Comparison of ENCODE assay signal across 1 cellular context in the genomic region with DNA sequence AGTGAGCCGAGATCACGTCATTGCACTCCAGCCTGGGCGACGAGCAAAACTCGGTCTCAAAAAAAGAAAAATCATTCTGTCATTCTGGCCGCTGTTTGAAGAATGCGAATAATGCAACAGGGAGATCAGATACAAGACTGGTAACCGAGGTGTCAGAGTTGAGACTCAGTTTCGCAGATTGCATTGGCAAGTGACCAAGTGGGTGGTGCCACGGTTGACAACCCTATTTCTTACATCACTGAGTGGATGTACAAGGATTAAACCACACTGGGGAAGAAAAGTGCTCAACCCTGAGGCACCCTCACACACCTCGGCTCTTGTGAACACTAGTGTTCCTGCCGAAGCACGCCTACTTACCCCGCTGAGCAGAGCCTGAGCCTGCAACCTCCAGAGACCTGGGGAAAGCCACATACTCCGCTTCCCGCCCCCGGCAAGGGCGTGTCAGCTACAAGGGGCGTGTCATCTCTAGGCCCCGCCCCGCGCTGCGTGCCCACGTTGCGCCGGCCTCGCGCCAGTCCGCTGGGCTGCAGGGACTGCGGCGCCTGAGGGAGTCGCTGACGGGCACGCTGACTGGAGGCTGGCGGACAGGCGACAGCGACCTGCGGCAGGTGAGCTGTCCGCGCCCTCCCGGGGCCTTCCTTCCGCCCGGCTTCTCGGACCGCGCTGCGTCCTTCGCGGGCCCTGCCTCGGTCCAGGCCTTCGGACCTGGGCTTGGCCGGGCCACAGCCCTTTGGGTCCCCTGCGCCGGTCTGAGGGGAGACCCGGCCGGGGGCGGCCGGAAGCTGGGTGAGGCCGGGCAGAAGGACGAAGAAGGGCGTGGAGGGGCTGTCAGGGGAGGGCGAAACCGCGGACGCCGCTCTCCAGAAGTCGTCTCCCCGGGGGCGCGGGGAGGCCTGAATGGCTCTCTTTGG.
TF ChIP-seq lines count a peak whose summit lies in the region.

A gene with protein sequence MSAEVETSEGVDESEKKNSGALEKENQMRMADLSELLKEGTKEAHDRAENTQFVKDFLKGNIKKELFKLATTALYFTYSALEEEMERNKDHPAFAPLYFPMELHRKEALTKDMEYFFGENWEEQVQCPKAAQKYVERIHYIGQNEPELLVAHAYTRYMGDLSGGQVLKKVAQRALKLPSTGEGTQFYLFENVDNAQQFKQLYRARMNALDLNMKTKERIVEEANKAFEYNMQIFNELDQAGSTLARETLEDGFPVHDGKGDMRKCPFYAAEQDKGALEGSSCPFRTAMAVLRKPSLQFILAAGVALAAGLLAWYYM (plus strand): TSS at position 519 of the 911 bp plus-strand sequence. CDS start 29,127 bp downstream, outside the sequence.

TF ChIP-seq in GM23338, 12 proteins besides CTCF, POLR2A, EP300 and RAD21:
- no peak for TF ChIP-seq STAT1 (IDR thresholded peaks at IDR 0.05; ENCODE audit: unreplicated experiment)
- TF ChIP-seq POLR2AphosphoS5 (IDR thresholded peaks at IDR 0.05; ENCODE audit: low read depth): peak; percentile 97
- TF ChIP-seq, protein P1, sequence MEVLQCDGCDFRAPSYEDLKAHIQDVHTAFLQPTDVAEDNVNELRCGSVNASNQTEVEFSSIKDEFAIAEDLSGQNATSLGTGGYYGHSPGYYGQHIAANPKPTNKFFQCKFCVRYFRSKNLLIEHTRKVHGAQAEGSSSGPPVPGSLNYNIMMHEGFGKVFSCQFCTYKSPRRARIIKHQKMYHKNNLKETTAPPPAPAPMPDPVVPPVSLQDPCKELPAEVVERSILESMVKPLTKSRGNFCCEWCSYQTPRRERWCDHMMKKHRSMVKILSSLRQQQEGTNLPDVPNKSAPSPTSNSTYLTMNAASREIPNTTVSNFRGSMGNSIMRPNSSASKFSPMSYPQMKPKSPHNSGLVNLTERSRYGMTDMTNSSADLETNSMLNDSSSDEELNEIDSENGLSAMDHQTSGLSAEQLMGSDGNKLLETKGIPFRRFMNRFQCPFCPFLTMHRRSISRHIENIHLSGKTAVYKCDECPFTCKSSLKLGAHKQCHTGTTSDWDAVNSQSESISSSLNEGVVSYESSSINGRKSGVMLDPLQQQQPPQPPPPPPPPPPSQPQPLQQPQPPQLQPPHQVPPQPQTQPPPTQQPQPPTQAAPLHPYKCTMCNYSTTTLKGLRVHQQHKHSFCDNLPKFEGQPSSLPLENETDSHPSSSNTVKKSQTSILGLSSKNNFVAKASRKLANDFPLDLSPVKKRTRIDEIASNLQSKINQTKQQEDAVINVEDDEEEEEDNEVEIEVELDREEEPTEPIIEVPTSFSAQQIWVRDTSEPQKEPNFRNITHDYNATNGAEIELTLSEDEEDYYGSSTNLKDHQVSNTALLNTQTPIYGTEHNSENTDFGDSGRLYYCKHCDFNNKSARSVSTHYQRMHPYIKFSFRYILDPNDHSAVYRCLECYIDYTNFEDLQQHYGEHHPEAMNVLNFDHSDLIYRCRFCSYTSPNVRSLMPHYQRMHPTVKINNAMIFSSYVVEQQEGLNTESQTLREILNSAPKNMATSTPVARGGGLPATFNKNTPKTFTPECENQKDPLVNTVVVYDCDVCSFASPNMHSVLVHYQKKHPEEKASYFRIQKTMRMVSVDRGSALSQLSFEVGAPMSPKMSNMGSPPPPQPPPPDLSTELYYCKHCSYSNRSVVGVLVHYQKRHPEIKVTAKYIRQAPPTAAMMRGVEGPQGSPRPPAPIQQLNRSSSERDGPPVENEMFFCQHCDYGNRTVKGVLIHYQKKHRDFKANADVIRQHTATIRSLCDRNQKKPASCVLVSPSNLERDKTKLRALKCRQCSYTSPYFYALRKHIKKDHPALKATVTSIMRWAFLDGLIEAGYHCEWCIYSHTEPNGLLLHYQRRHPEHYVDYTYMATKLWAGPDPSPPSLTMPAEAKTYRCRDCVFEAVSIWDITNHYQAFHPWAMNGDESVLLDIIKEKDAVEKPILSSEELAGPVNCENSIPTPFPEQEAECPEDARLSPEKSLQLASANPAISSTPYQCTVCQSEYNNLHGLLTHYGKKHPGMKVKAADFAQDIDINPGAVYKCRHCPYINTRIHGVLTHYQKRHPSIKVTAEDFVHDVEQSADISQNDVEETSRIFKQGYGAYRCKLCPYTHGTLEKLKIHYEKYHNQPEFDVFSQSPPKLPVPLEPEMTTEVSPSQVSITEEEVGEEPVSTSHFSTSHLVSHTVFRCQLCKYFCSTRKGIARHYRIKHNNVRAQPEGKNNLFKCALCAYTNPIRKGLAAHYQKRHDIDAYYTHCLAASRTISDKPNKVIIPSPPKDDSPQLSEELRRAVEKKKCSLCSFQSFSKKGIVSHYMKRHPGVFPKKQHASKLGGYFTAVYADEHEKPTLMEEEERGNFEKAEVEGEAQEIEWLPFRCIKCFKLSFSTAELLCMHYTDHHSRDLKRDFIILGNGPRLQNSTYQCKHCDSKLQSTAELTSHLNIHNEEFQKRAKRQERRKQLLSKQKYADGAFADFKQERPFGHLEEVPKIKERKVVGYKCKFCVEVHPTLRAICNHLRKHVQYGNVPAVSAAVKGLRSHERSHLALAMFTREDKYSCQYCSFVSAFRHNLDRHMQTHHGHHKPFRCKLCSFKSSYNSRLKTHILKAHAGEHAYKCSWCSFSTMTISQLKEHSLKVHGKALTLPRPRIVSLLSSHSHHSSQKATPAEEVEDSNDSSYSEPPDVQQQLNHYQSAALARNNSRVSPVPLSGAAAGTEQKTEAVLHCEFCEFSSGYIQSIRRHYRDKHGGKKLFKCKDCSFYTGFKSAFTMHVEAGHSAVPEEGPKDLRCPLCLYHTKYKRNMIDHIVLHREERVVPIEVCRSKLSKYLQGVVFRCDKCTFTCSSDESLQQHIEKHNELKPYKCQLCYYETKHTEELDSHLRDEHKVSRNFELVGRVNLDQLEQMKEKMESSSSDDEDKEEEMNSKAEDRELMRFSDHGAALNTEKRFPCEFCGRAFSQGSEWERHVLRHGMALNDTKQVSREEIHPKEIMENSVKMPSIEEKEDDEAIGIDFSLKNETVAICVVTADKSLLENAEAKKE (CRISPR knock-in tag; IDR thresholded peaks at IDR 0.05): no peak
- TF ChIP-seq CREB1 (CRISPR knock-in tag; IDR thresholded peaks at IDR 0.05; ENCODE audit: low read depth): peak; percentile 78
- TF ChIP-seq NANOG (IDR thresholded peaks at IDR 0.05; ENCODE audit: borderline replicate concordance): no peak
- no peak for TF ChIP-seq ZNF114 (CRISPR knock-in tag; IDR thresholded peaks at IDR 0.05)
- TF ChIP-seq EZH2 (IDR thresholded peaks at IDR 0.05; ENCODE audit: low read depth, unreplicated experiment): no peak
- TF ChIP-seq, protein P2, sequence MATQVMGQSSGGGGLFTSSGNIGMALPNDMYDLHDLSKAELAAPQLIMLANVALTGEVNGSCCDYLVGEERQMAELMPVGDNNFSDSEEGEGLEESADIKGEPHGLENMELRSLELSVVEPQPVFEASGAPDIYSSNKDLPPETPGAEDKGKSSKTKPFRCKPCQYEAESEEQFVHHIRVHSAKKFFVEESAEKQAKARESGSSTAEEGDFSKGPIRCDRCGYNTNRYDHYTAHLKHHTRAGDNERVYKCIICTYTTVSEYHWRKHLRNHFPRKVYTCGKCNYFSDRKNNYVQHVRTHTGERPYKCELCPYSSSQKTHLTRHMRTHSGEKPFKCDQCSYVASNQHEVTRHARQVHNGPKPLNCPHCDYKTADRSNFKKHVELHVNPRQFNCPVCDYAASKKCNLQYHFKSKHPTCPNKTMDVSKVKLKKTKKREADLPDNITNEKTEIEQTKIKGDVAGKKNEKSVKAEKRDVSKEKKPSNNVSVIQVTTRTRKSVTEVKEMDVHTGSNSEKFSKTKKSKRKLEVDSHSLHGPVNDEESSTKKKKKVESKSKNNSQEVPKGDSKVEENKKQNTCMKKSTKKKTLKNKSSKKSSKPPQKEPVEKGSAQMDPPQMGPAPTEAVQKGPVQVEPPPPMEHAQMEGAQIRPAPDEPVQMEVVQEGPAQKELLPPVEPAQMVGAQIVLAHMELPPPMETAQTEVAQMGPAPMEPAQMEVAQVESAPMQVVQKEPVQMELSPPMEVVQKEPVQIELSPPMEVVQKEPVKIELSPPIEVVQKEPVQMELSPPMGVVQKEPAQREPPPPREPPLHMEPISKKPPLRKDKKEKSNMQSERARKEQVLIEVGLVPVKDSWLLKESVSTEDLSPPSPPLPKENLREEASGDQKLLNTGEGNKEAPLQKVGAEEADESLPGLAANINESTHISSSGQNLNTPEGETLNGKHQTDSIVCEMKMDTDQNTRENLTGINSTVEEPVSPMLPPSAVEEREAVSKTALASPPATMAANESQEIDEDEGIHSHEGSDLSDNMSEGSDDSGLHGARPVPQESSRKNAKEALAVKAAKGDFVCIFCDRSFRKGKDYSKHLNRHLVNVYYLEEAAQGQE (IDR thresholded peaks at IDR 0.05; ENCODE audit: unreplicated experiment): no peak
- no peak for TF ChIP-seq EZH2phosphoT487 (IDR thresholded peaks at IDR 0.05; ENCODE audit: unreplicated experiment)
- TF ChIP-seq, protein P3, sequence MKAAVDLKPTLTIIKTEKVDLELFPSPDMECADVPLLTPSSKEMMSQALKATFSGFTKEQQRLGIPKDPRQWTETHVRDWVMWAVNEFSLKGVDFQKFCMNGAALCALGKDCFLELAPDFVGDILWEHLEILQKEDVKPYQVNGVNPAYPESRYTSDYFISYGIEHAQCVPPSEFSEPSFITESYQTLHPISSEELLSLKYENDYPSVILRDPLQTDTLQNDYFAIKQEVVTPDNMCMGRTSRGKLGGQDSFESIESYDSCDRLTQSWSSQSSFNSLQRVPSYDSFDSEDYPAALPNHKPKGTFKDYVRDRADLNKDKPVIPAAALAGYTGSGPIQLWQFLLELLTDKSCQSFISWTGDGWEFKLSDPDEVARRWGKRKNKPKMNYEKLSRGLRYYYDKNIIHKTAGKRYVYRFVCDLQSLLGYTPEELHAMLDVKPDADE (IDR thresholded peaks at IDR 0.05): peak; percentile 50
